34 cellular contexts compared by ENCODE assay signal in genomic region chr10:120406380-120406779, GRCh38. TPM values are rescaled to one million over a fixed set of nuclear protein-coding genes. Genes with fewer than 3 reads are reported as not detected.
"Had no signal": no experiment of that assay in that cellular context is flagged by ENCODE, and none has a peak within 500 bp of the region (broad histone marks: within the 10 kb centered on the region; RNA-seq: fewer than 3 reads in every experiment).

No MANE protein-coding gene starts in this region.

- H3K4me1 ChIP-seq: adrenal gland, ascending aorta, breast epithelium, gastrocnemius medialis, heart left ventricle had no signal

- H3K27ac ChIP-seq: adrenal gland, ascending aorta, breast epithelium, cardiac muscle cell, coronary artery, dorsolateral prefrontal cortex, gastrocnemius medialis, heart left ventricle, WERI-Rb-1 had no signal

- ATAC-seq: activated CD4-positive, CD25-positive, alpha-beta regulatory T cell treated with anti-CD3 and anti-CD28 coated beads, Interleukin-2, amount 50 U/mL, for 24 hours; activated CD8-positive, alpha-beta T cell treated with anti-CD3 and anti-CD28 coated beads for 36 hours; activated naive CD8-positive, alpha-beta T cell treated with anti-CD3 and anti-CD28 coated beads, Interleukin-2, amount 50 U/mL, for 24 hours; activated T-cell treated with anti-CD3 and anti-CD28 coated beads, Interleukin-2, amount 50 U/mL, for 4 hours; activated T-helper 17 cell treated with anti-CD3 and anti-CD28 coated beads, Interleukin-2, amount 50 U/mL, for 72 hours; esophagus mucosa; gastrocnemius medialis; heart left ventricle; T-helper 17 cell had no signal

- H3K4me3 ChIP-seq: adrenal gland, ascending aorta, breast epithelium, cardiac muscle cell, coronary artery, dorsolateral prefrontal cortex, gastrocnemius medialis, heart left ventricle had no signal

- H3K27me3 ChIP-seq: adrenal gland, ascending aorta, breast epithelium, cardiac muscle cell, gastrocnemius medialis, heart left ventricle had no signal

- H3K9me3 ChIP-seq: adrenal gland, ascending aorta, breast epithelium, gastrocnemius medialis, heart left ventricle had no signal

- H3K36me3 ChIP-seq: adrenal gland, ascending aorta, breast epithelium, cardiac muscle cell, gastrocnemius medialis, heart left ventricle, WERI-Rb-1 had no signal

- DNase-seq: activated B cell treated with CpG ODN at 0.5 μM for 24 hours; activated CD4-positive, alpha-beta T cell treated with anti-CD3 and anti-CD28 coated beads for 48 hours; activated CD4-positive, alpha-beta T cell treated with anti-CD3 and anti-CD28 coated beads, Interleukin-2, amount 50 U/mL, for 1 hour; activated CD4-positive, alpha-beta T cell treated with anti-CD3 and anti-CD28 coated beads, Interleukin-2, amount 50 U/mL, for 48 hours; activated CD8-positive, alpha-beta memory T cell treated with anti-CD3 and anti-CD28 coated beads for 24 hours; activated CD8-positive, alpha-beta T cell treated with anti-CD3 and anti-CD28 coated beads for 36 hours; activated effector memory CD4-positive, alpha-beta T cell treated with Interleukin-2 at 50 U/mL for 16 hours; activated gamma-delta T cell treated with Interleukin-2 at 50 U/mL for 16 hours; activated naive CD4-positive, alpha-beta T cell treated with anti-CD3 and anti-CD28 coated beads, Interleukin-2, amount 50 U/mL, for 16 hours; activated naive CD4-positive, alpha-beta T cell treated with Interleukin-2 at 50 U/mL for 16 hours; activated naive CD8-positive, alpha-beta T cell treated with anti-CD3 and anti-CD28 coated beads for 36 hours; activated naive CD8-positive, alpha-beta T cell treated with anti-CD3 and anti-CD28 coated beads, Interleukin-2, amount 50 U/mL, for 24 hours; activated T-cell treated with anti-CD3 and anti-CD28 coated beads, Interleukin-2, amount 50 U/mL, for 4 hours; adrenal gland; central memory CD4-positive, alpha-beta T cell; cerebellar nuclear complex; dorsolateral prefrontal cortex; effector memory CD4-positive, alpha-beta T cell; endodermal cell; foreskin fibroblast; gastrocnemius medialis; glutamatergic neuron; heart left ventricle; T-helper 1 cell; T-helper 17 cell; T1000; WERI-Rb-1 had no signal

RNA-seq across cellular contexts. Expression of gene PLPP4, which starts 50.6 kb away (rescaled TPM):
- total RNA-seq: activated B cell treated with CpG ODN at 0.5 μM for 24 hours; activated CD8-positive, alpha-beta T cell treated with anti-CD3 and anti-CD28 coated beads for 36 hours; activated naive CD8-positive, alpha-beta T cell treated with anti-CD3 and anti-CD28 coated beads for 36 hours; activated T-cell treated with anti-CD3 and anti-CD28 coated beads, Interleukin-2, amount 50 U/mL, for 4 hours; activated T-helper 17 cell treated with anti-CD3 and anti-CD28 coated beads, Interleukin-2, amount 50 U/mL, for 72 hours; adrenal gland; ascending aorta; breast epithelium; esophagus mucosa; gastrocnemius medialis; T-helper 17 cell had no signal
- polyA plus RNA-seq: heart left ventricle had no signal
